Comparison of ENCODE assay signal across 11 cellular contexts in the genomic region with DNA sequence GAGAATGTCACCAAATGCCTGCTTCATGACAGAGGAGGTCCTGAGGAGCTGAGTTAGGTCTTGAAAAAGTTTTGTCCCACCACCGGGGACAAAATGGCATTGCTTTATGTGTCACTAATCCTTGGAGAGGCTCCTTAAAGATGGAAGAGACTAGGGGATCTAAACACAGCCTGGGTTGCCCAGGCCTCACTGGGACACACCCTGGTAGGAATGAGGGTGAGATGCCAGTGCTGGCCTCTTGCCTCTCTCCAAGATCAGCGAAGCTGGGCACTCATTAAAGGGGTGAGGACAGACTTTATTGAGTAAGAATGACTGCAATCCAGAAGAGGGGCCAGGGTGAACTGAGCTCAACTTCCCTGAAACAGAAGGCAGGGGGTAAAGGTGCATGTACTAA. TPM values are rescaled to one million over a fixed set of nuclear protein-coding genes. Genes with fewer than 3 reads are reported as not detected.
DNase-seq lines count a peak whose midpoint lies in the region; ATAC-seq lines count a peak whose summit lies in the region.
"Had no signal": no experiment of that assay in that cellular context is flagged by ENCODE, and none has a peak within 500 bp of the region (broad histone marks: within the 10 kb centered on the region; RNA-seq: fewer than 3 reads in every experiment).

No MANE protein-coding gene starts in this region.

- H3K4me3 Mint-ChIP-seq in CD4-positive, alpha-beta memory T cell: peak overlapping the region in 2 of 8 donors; percentile 65 to 76
- H3K4me3 Mint-ChIP-seq in dendritic cell treated with granulocyte-macrophage colony-stimulating factor and Interleukin-4, amounts not matched to agents 40 ng/mL and 50 ng/mL, for 4 days: no peak overlapping the region

- peaks cover 49 to 70% (median 56%) of the 10 kb centered on the region in 4 donors for H3K4me1 Mint-ChIP-seq in CD4-positive, alpha-beta memory T cell
- H3K4me1 Mint-ChIP-seq in dendritic cell treated with granulocyte-macrophage colony-stimulating factor and Interleukin-4, amounts not matched to agents 40 ng/mL and 50 ng/mL, for 4 days (ENCODE audit: low read depth): peaks cover 100% of the 10 kb centered on the region

- H3K4me1 ChIP-seq in CD4-positive, alpha-beta memory T cell (ENCODE audit: insufficient read depth, low read length): peaks cover 58% of the 10 kb centered on the region

- DNase-seq in CD4-positive, alpha-beta memory T cell: no peak
- DNase-seq in posterior vena cava (ENCODE audit: low spot score) (peak; percentile 14), kidney glomerular epithelial cell (lab: John Stamatoyannopoulos, UW) (no peak), NCI-H526 (lab: John Stamatoyannopoulos, UW) (no peak)
- DNase-seq: DMS53, NCI-H2227 treated with DMSO at 0.1 percent for 48 hours had no signal

- H3K36me3 Mint-ChIP-seq in CD4-positive, alpha-beta memory T cell: no peaks in the 10 kb centered on the region
- H3K36me3 Mint-ChIP-seq in dendritic cell treated with granulocyte-macrophage colony-stimulating factor and Interleukin-4, amounts not matched to agents 40 ng/mL and 50 ng/mL, for 4 days (ENCODE audit: low read depth): no peaks in the 10 kb centered on the region

- peak overlapping the region in 6 of 7 donors; percentile 70 to 97 (median 93) for H3K27ac Mint-ChIP-seq in CD4-positive, alpha-beta memory T cell
- H3K27ac Mint-ChIP-seq in dendritic cell treated with granulocyte-macrophage colony-stimulating factor and Interleukin-4, amounts not matched to agents 40 ng/mL and 50 ng/mL, for 4 days: peak overlapping the region; percentile 95

- H3K36me3 ChIP-seq in CD4-positive, alpha-beta memory T cell (ENCODE audit: insufficient read depth, low read length): no peaks in the 10 kb centered on the region
- H3K36me3 ChIP-seq in KOPT-K1 (ENCODE audit: insufficient read depth, low read length): no peaks in the 10 kb centered on the region
- H3K36me3 ChIP-seq: gastroesophageal sphincter, SJSA1 had no signal

- H3K27ac ChIP-seq in CD4-positive, alpha-beta memory T cell (ENCODE audit: low read depth, low read length): no peak overlapping the region
- peak overlapping the region; percentile 87 for H3K27ac ChIP-seq in KOPT-K1 (ENCODE audit: low read depth, low read length, poor library complexity, severe bottlenecking)
- H3K27ac ChIP-seq: gastroesophageal sphincter, SJSA1 had no signal

- H3K27me3 ChIP-seq in CD4-positive, alpha-beta memory T cell (ENCODE audit: insufficient read depth, low read length): no peaks in the 10 kb centered on the region
- H3K27me3 ChIP-seq: gastroesophageal sphincter, SJSA1 had no signal

- ATAC-seq in HG03280 (IDR thresholded peaks at IDR 0.05; ENCODE audit: unreplicated experiment): no peak
- ATAC-seq: gastroesophageal sphincter had no signal

- no peaks in the 10 kb centered on the region for H3K27me3 Mint-ChIP-seq in CD4-positive, alpha-beta memory T cell
- no peaks in the 10 kb centered on the region for H3K27me3 Mint-ChIP-seq in dendritic cell treated with granulocyte-macrophage colony-stimulating factor and Interleukin-4, amounts not matched to agents 40 ng/mL and 50 ng/mL, for 4 days

- H3K4me3 ChIP-seq in CD4-positive, alpha-beta memory T cell (ENCODE audit: low read length in 2 of 2): no peak overlapping the region
- H3K4me3 ChIP-seq: gastroesophageal sphincter, SJSA1 had no signal

- intact Hi-C loops in CD4-positive, alpha-beta memory T cell (cut with micrococcal nuclease): loop anchor here (5.0 kb wide), 1 partner anchor 124 kb away; no protein-coding TSS in a partner anchor
- intact Hi-C loops in dendritic cell treated with granulocyte-macrophage colony-stimulating factor and Interleukin-4, amounts not matched to agents 40 ng/mL and 50 ng/mL, for 4 days (cut with micrococcal nuclease): no loop called here
- intact Hi-C loops in posterior vena cava (cut with DNase I): no loop called here

- CTCF ChIA-PET in CD4-positive, alpha-beta memory T cell (lab: Charles Lee; ENCODE audit: partially characterized antibody): interaction anchor here (1.0 to 1.3 kb wide), 6 partner anchors 55 to 222 kb away, joined by 3 to 4 read pairs (median 3); no protein-coding TSS in a partner anchor

- H3K9me3 Mint-ChIP-seq in CD4-positive, alpha-beta memory T cell: peaks cover 0 to 2% (median 0%) of the 10 kb centered on the region in 8 donors
- H3K9me3 Mint-ChIP-seq in dendritic cell treated with granulocyte-macrophage colony-stimulating factor and Interleukin-4, amounts not matched to agents 40 ng/mL and 50 ng/mL, for 4 days: no peaks in the 10 kb centered on the region

- POLR2A ChIA-PET in CD4-positive, alpha-beta memory T cell (lab: Charles Lee; ENCODE audit: partially characterized antibody): interaction anchor here (0.9 to 11.1 kb wide), 5 partner anchors 53 to 215 kb away, joined by 3 to 242 read pairs (median 60); a partner anchor contains a TSS

- no peaks in the 10 kb centered on the region for H3K9me3 ChIP-seq in CD4-positive, alpha-beta memory T cell (ENCODE audit: control insufficient read depth in 1 of 2, low read length in 2 of 2)
- H3K9me3 ChIP-seq in KOPT-K1 (ENCODE audit: insufficient read depth, low read length, poor library complexity, severe bottlenecking): no peaks in the 10 kb centered on the region
- H3K9me3 ChIP-seq: gastroesophageal sphincter, SJSA1 had no signal

RNA-seq across cellular contexts. Expression of a gene that starts 58.5 kb away (rescaled TPM):
- total RNA-seq in CD4-positive, alpha-beta memory T cell: 100 to 1,000 TPM; 197 to 202 TPM
- polyA plus RNA-seq in CD4-positive, alpha-beta memory T cell: 10 to 100 TPM; 22.0 to 82.2 TPM
- 10 to 100 TPM; 49.6 to 97.8 TPM for total RNA-seq in posterior vena cava
